ENCODE assay signal across 20 cellular contexts in genomic region chr15:34900748-34901147, GRCh38.
A peak's percentile ranks its signal among the peaks of the same experiment; 100 is the strongest.
DNase-seq lines count a peak whose midpoint lies in the region; ATAC-seq and TF ChIP-seq lines count a peak whose summit lies in the region.
"Had no signal": no experiment of that assay in that cellular context is flagged by ENCODE, and none has a peak within 500 bp of the region (broad histone marks: within the 10 kb centered on the region; RNA-seq: fewer than 3 reads in every experiment).

No MANE protein-coding gene starts in this region.

- no peak overlapping the region for H3K4me2 ChIP-seq in MM.1S (ENCODE audit: low read depth, low read length)

- no peak overlapping the region for H3K9ac ChIP-seq in MM.1S (ENCODE audit: low read length)
- H3K9ac ChIP-seq: GM23248 had no signal

- in situ Hi-C loops in gastrocnemius medialis (cut with MboI; ENCODE audit: low sequenced_read_pairs in 4 of 4): loop anchor here in 1 of 4 donors (25.0 kb wide), 1 partner anchor 288 kb away; no protein-coding TSS in a partner anchor

- no peaks in the 10 kb centered on the region for H3K27me3 Mint-ChIP-seq in T-helper 17 cell
- no peaks in the 10 kb centered on the region for H3K27me3 Mint-ChIP-seq in activated T-cell treated with anti-CD3 and anti-CD28 coated beads, Interleukin-2, amount 50 U/mL, for 72 hours (ENCODE audit: low read depth)
- H3K27me3 Mint-ChIP-seq: B cell; CD4-positive, CD25-positive, alpha-beta regulatory T cell had no signal

- H2AFZ ChIP-seq in MM.1S (ENCODE audit: low read length): no peak overlapping the region
- H2AFZ ChIP-seq: GM23248 had no signal

- H3K4me3 ChIP-seq in right atrium auricular region: no peak overlapping the region
- H3K4me3 ChIP-seq in gastrocnemius medialis: no peak overlapping the region
- H3K4me3 ChIP-seq in MM.1S (ENCODE audit: low read length): no peak overlapping the region
- H3K4me3 ChIP-seq: GM23248, Peyer's patch had no signal

- H3K9me2 ChIP-seq in MM.1S (replicated peaks; ENCODE audit: insufficient read depth, low read length): no peaks in the 10 kb centered on the region

- H3K27ac ChIP-seq in right atrium auricular region (peak overlapping the region; percentile 57 to 79), gastrocnemius medialis (peak overlapping the region; percentile 17 to 51 (median 30)), MM.1S (ENCODE audit: low read length) (no peak overlapping the region)
- H3K27ac ChIP-seq: 22Rv1, GM23248, Peyer's patch had no signal

- no peaks in the 10 kb centered on the region for H4K20me1 ChIP-seq in MM.1S (ENCODE audit: insufficient read depth, low read length)

- H3K9me3 ChIP-seq in T-helper 17 cell (ENCODE audit: control insufficient read depth, low read length, poor library complexity, severe bottlenecking) (no peaks in the 10 kb centered on the region), right atrium auricular region (no peaks in the 10 kb centered on the region), gastrocnemius medialis (no peaks in the 10 kb centered on the region), MM.1S (replicated peaks; ENCODE audit: insufficient read depth, low read length) (no peaks in the 10 kb centered on the region)
- H3K9me3 ChIP-seq: Peyer's patch had no signal

- TF ChIP-seq CTCF in right atrium auricular region (IDR thresholded peaks at IDR 0.05) (no peak), gastrocnemius medialis (IDR thresholded peaks at IDR 0.05 in 4 of 5, conservative IDR thresholded peaks at IDR 0.05 in 1 of 5) (no peak), MM.1S (IDR thresholded peaks at IDR 0.05; ENCODE audit: low read length) (no peak)

- H3F3A ChIP-seq in MM.1S (ENCODE audit: insufficient read depth, low read length): no peaks in the 10 kb centered on the region

- no peaks in the 10 kb centered on the region for H3K9me3 Mint-ChIP-seq in activated T-cell treated with anti-CD3 and anti-CD28 coated beads, Interleukin-2, amount 50 U/mL, for 72 hours

- H3K36me3 Mint-ChIP-seq in T-helper 17 cell (ENCODE audit: low read depth): peaks cover 16% of the 10 kb centered on the region
- H3K36me3 Mint-ChIP-seq in activated T-cell treated with anti-CD3 and anti-CD28 coated beads, Interleukin-2, amount 50 U/mL, for 72 hours (ENCODE audit: insufficient read depth in 2 of 2): peaks cover 1 to 21% of the 10 kb centered on the region in 2 donors

- no peaks in the 10 kb centered on the region for H3K79me2 ChIP-seq in MM.1S (ENCODE audit: low read length)

- DNase-seq in NCI-H2107 treated with DMSO at 0.1 percent for 48 hours (lab: John Stamatoyannopoulos, UW; ENCODE audit: unreplicated experiment) (peak; percentile 6), NCI-H2107 (lab: John Stamatoyannopoulos, UW) (no peak), T-helper 17 cell (no peak), right atrium auricular region (ENCODE audit: low spot score) (no peak), gastrocnemius medialis (no peak), D341Med (ENCODE audit: low spot score) (no peak), MM.1S (no peak)
- DNase-seq in activated T-cell treated with anti-CD3 and anti-CD28 coated beads, Interleukin-2, amount 50 U/mL, for 72 hours: no peak
- DNase-seq: Calu3; CD4-positive, CD25-positive, alpha-beta regulatory T cell; GM23248; MV-4-11; NCI-H1436 treated with DMSO at 0.1 percent for 48 hours; NCI-H2081 treated with DMSO at 0.1 percent for 48 hours; NCI-H446; Peyer's patch; SHP77 had no signal

- intact Hi-C loops in gastrocnemius medialis (cut with DNase I; ENCODE audit: low total_unique reads): loop anchor here (5.0 kb wide), 1 partner anchor 103 kb away; the partner anchor contains the start of gene ACTC1

- peaks cover 7% of the 10 kb centered on the region for H3K4me1 Mint-ChIP-seq in T-helper 17 cell
- H3K4me1 Mint-ChIP-seq in activated T-cell treated with anti-CD3 and anti-CD28 coated beads, Interleukin-2, amount 50 U/mL, for 72 hours (ENCODE audit: low read depth): no peaks in the 10 kb centered on the region
- H3K4me1 Mint-ChIP-seq: B cell had no signal

- H3K4me1 ChIP-seq in right atrium auricular region (no peaks in the 10 kb centered on the region), gastrocnemius medialis (peaks cover 8 to 13% of the 10 kb centered on the region in 2 donors), MM.1S (ENCODE audit: low read length) (no peaks in the 10 kb centered on the region)
- H3K4me1 ChIP-seq: Peyer's patch had no signal

- H3K27ac Mint-ChIP-seq in T-helper 17 cell: peak overlapping the region; percentile 65
- H3K27ac Mint-ChIP-seq in activated T-cell treated with anti-CD3 and anti-CD28 coated beads, Interleukin-2, amount 50 U/mL, for 72 hours: no peak overlapping the region
- H3K27ac Mint-ChIP-seq: B cell; CD4-positive, CD25-positive, alpha-beta regulatory T cell had no signal

- TF ChIP-seq POLR2A in gastrocnemius medialis (IDR thresholded peaks at IDR 0.05): no peak

- H3K27me3 ChIP-seq in right atrium auricular region (no peaks in the 10 kb centered on the region), gastrocnemius medialis (no peaks in the 10 kb centered on the region), MM.1S (replicated peaks; ENCODE audit: insufficient read depth, low read length) (no peaks in the 10 kb centered on the region)
- H3K27me3 ChIP-seq: Peyer's patch had no signal

- ATAC-seq in T-helper 17 cell: no peak
- ATAC-seq in gastrocnemius medialis: peak; percentile 60 to 69
- no peak for ATAC-seq in activated T-cell treated with anti-CD3 and anti-CD28 coated beads, Interleukin-2, amount 50 U/mL, for 72 hours (replicated peaks in 1 of 2)
- ATAC-seq: HCT116 had no signal

- no peak overlapping the region for H3K4me3 Mint-ChIP-seq in T-helper 17 cell
- H3K4me3 Mint-ChIP-seq in activated T-cell treated with anti-CD3 and anti-CD28 coated beads, Interleukin-2, amount 50 U/mL, for 72 hours: no peak overlapping the region
- H3K4me3 Mint-ChIP-seq: B cell; CD4-positive, CD25-positive, alpha-beta regulatory T cell had no signal

- H3K36me3 ChIP-seq in right atrium auricular region (peaks cover 12% of the 10 kb centered on the region), gastrocnemius medialis (peaks cover 0 to 24% of the 10 kb centered on the region in 2 donors), MM.1S (replicated peaks; ENCODE audit: insufficient read depth, low read length) (no peaks in the 10 kb centered on the region; the same call in none of the 2 replicates)

Comparison
In these comparisons a context has a peak if more than half of its experiments do, and no peak if none do; other contexts are left out.
1. ATAC-seq: peak in gastrocnemius medialis (2 of 2); none in T-helper 17 cell (single experiment) and activated T-cell treated with anti-CD3 and anti-CD28 coated beads, Interleukin-2, amount 50 U/mL, for 72 hours (0 of 2).